In genomic region chr7:95960706-95961244, GRCh38 we compare ENCODE assay signal across 20 cellular contexts.
"Had no signal": no experiment of that assay in that cellular context is flagged by ENCODE, and none has a peak within 500 bp of the region (broad histone marks: within the 10 kb centered on the region; RNA-seq: fewer than 3 reads in every experiment).

No MANE protein-coding gene starts in this region.

- DNase-seq: IMR-90, Karpas-422, KG1, MV-4-11, NCI-H1048, NCI-H1436, NCI-H1930, NCI-H2081, NCI-H2107, NCI-H2171 treated with DMSO at 0.1 percent for 48 hours, NCI-H345, NCI-H446 treated with DMSO at 0.1 percent for 48 hours, NCI-H510A treated with DMSO at 0.1 percent for 48 hours, NCI-H526, NCI-H82, Right ventricle myocardium superior, RPMI8226, SK-N-SH, SW 1271, T-cell had no signal

- ATAC-seq: T-cell had no signal

- H3K9me3 ChIP-seq: SK-N-SH had no signal
